22 cellular contexts compared by ENCODE assay signal in genomic region chr4:52235775-52236174, GRCh38.
"Had no signal": no experiment of that assay in that cellular context is flagged by ENCODE, and none has a peak within 500 bp of the region (broad histone marks: within the 10 kb centered on the region; RNA-seq: fewer than 3 reads in every experiment).

No MANE protein-coding gene starts in this region.

- H3K4me1 ChIP-seq: colonic mucosa, esophagus squamous epithelium, neural progenitor cell, prostate gland, right atrium auricular region, upper lobe of left lung had no signal

- H3K4me1 Mint-ChIP-seq: central memory CD8-positive, alpha-beta T cell; natural killer cell; neural progenitor cell; stimulated activated naive B cell treated with anti-CD40 and anti-IgM and Interleukin-4, amounts not matched to agents 10 μg/mL and 1 μg/mL and 100 μg/mL, for 72 hours had no signal

- H3K27ac Mint-ChIP-seq: dendritic cell treated with granulocyte-macrophage colony-stimulating factor and Interleukin-4, amounts not matched to agents 40 ng/mL and 50 ng/mL, for 4 days; endodermal cell; natural killer cell; neural progenitor cell; stimulated activated naive B cell treated with anti-CD40 and anti-IgM and Interleukin-4, amounts not matched to agents 10 μg/mL and 1 μg/mL and 100 μg/mL, for 72 hours; stimulated activated naive CD8-positive, alpha-beta T cell treated with anti-CD3 and anti-CD28 coated beads, Interleukin-15, Interleukin-2, amounts not matched to agents 100 ng/mL and 50 ng/mL, for 24 hours had no signal

- DNase-seq: colonic mucosa; effector CD8-positive, alpha-beta T cell; endodermal cell; esophagus squamous epithelium; foreskin melanocyte; head of caudate nucleus; natural killer cell; small intestine; stimulated activated CD4-positive, alpha-beta T cell treated with anti-CD3 and anti-CD28 coated beads, Interleukin-15, amount 100 ng/mL, for 24 hours; stimulated activated CD4-positive, alpha-beta T cell treated with anti-CD3 and anti-CD28 coated beads, Interleukin-2, amount 100 ng/mL, for 48 hours; stimulated activated naive B cell treated with anti-CD40 and anti-IgM and Interleukin-4, amounts not matched to agents 10 μg/mL and 1 μg/mL and 100 μg/mL, for 72 hours; upper lobe of left lung had no signal

- H3K4me3 Mint-ChIP-seq: central memory CD8-positive, alpha-beta T cell; dendritic cell treated with granulocyte-macrophage colony-stimulating factor and Interleukin-4, amounts not matched to agents 40 ng/mL and 50 ng/mL, for 4 days; endodermal cell; natural killer cell; neural progenitor cell; stimulated activated naive B cell treated with anti-CD40 and anti-IgM and Interleukin-4, amounts not matched to agents 10 μg/mL and 1 μg/mL and 100 μg/mL, for 72 hours; stimulated activated naive CD8-positive, alpha-beta T cell treated with anti-CD3 and anti-CD28 coated beads, Interleukin-15, Interleukin-2, amounts not matched to agents 100 ng/mL and 50 ng/mL, for 24 hours had no signal

- H2AFZ ChIP-seq: neural progenitor cell had no signal

- H3K9me3 ChIP-seq: colonic mucosa, esophagus squamous epithelium, prostate gland, right atrium auricular region, thoracic aorta, tibial nerve, upper lobe of left lung had no signal

- H3K36me3 ChIP-seq: colonic mucosa, esophagus squamous epithelium, neural progenitor cell, prostate gland, right atrium auricular region, thoracic aorta, tibial nerve, upper lobe of left lung had no signal

- H3K36me3 Mint-ChIP-seq: natural killer cell; neural progenitor cell; stimulated activated naive B cell treated with anti-CD40 and anti-IgM and Interleukin-4, amounts not matched to agents 10 μg/mL and 1 μg/mL and 100 μg/mL, for 72 hours had no signal

- H3K9me3 Mint-ChIP-seq: neural progenitor cell had no signal

- H3K4me2 ChIP-seq: neural progenitor cell had no signal

- H3K27me3 Mint-ChIP-seq: central memory CD8-positive, alpha-beta T cell; dendritic cell treated with granulocyte-macrophage colony-stimulating factor and Interleukin-4, amounts not matched to agents 40 ng/mL and 50 ng/mL, for 4 days; stimulated activated naive B cell treated with anti-CD40 and anti-IgM and Interleukin-4, amounts not matched to agents 10 μg/mL and 1 μg/mL and 100 μg/mL, for 72 hours had no signal

- H3K4me3 ChIP-seq: colonic mucosa, esophagus squamous epithelium, neural progenitor cell, prostate gland, right atrium auricular region, thoracic aorta, tibial nerve, upper lobe of left lung had no signal

- ATAC-seq: left lobe of liver; natural killer cell; stimulated activated naive B cell treated with anti-CD40 and anti-IgM and Interleukin-4, amounts not matched to agents 10 μg/mL and 1 μg/mL and 100 μg/mL, for 72 hours had no signal

- H3K27me3 ChIP-seq: colonic mucosa, neural progenitor cell, right atrium auricular region, tibial nerve, upper lobe of left lung had no signal

- H3K27ac ChIP-seq: colonic mucosa, epithelial cell of prostate, esophagus squamous epithelium, neural progenitor cell, prostate gland, right atrium auricular region, thoracic aorta, upper lobe of left lung had no signal

- H3K9ac ChIP-seq: neural progenitor cell had no signal
